Comparison of ENCODE assay signal across 23 cellular contexts in the genomic region with DNA sequence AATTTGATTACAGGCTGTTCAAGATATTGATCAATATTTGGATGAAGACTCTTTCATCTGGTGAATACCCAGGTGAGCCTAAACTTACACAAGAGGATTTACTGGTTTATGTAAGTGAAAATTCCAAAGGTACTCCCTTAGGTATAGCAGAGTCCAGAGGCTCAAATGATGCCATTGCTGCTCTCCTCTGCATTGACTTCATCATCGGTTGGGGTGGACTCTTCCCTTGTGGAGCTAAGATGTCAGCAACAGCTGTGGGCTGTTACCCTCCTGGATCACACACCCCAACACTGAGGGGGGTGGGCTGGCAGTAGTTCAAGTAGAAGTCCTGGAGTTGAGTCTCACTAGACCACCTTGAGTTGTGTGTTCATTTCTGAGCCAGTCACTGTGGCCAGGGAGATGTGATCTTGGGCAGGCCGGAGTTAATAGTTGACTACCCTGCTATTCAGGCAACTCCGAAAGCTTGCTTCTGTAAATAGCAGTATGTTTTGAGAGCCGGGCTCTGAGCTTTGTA.
"Had no signal": no experiment of that assay in that cellular context is flagged by ENCODE, and none has a peak within 500 bp of the region (broad histone marks: within the 10 kb centered on the region; RNA-seq: fewer than 3 reads in every experiment).

No MANE protein-coding gene starts in this region.

- H3K4me3 ChIP-seq: gastroesophageal sphincter, pancreas, prostate gland, spleen, testis, tibial nerve had no signal

- ATAC-seq: esophagus mucosa; gastroesophageal sphincter; left lobe of liver; natural killer cell; pancreas; sciatic nerve; stimulated activated naive B cell treated with anti-CD40 and anti-IgM and Interleukin-4, amounts not matched to agents 10 μg/mL and 1 μg/mL and 100 μg/mL, for 72 hours; stimulated activated naive CD8-positive, alpha-beta T cell treated with anti-CD3 and anti-CD28 coated beads, Interleukin-15, amount 100 ng/mL, for 72 hours had no signal

- H3K27ac ChIP-seq: gastroesophageal sphincter, pancreas, prostate gland, spleen, testis, tibial nerve had no signal

- H3K4me1 ChIP-seq: pancreas, prostate gland, spleen, testis, tibial nerve had no signal

- H3K27me3 ChIP-seq: gastroesophageal sphincter, pancreas, spleen, testis, tibial nerve had no signal

- H3K36me3 ChIP-seq: gastroesophageal sphincter, pancreas, prostate gland, spleen, tibial nerve had no signal

- H3K9me3 Mint-ChIP-seq: neural crest cell; stimulated activated naive B cell treated with anti-CD40 and anti-IgM and Interleukin-4, amounts not matched to agents 10 μg/mL and 1 μg/mL and 100 μg/mL, for 72 hours; stimulated activated naive CD8-positive, alpha-beta T cell treated with anti-CD3 and anti-CD28 coated beads, Interleukin-15, amount 100 ng/mL, for 72 hours had no signal

- H3K36me3 Mint-ChIP-seq: natural killer cell; stimulated activated naive B cell treated with anti-CD40 and anti-IgM and Interleukin-4, amounts not matched to agents 10 μg/mL and 1 μg/mL and 100 μg/mL, for 72 hours had no signal

- H3K4me1 Mint-ChIP-seq: natural killer cell; stimulated activated naive B cell treated with anti-CD40 and anti-IgM and Interleukin-4, amounts not matched to agents 10 μg/mL and 1 μg/mL and 100 μg/mL, for 72 hours; stimulated activated naive CD8-positive, alpha-beta T cell treated with anti-CD3 and anti-CD28 coated beads, Interleukin-15, amount 100 ng/mL, for 72 hours had no signal

- H3K27me3 Mint-ChIP-seq: stimulated activated naive B cell treated with anti-CD40 and anti-IgM and Interleukin-4, amounts not matched to agents 10 μg/mL and 1 μg/mL and 100 μg/mL, for 72 hours; stimulated activated naive CD8-positive, alpha-beta T cell treated with anti-CD3 and anti-CD28 coated beads, Interleukin-15, amount 100 ng/mL, for 72 hours had no signal

- DNase-seq: cerebellar nuclear complex; dermis blood vessel endothelial cell; kidney; natural killer cell; nucleus accumbens; pancreas; retina; spleen; stimulated activated CD4-positive, alpha-beta T cell treated with anti-CD3 and anti-CD28 coated beads, Interleukin-15, amount 100 ng/mL, for 24 hours; stimulated activated CD4-positive, alpha-beta T cell treated with anti-CD3 and anti-CD28 coated beads, Interleukin-1b, Interleukin-23, amount 100 ng/mL, for 48 hours; stimulated activated CD4-positive, alpha-beta T cell treated with anti-CD3 and anti-CD28 coated beads, Interleukin-4, amount 100 ng/mL, for 24 hours; stimulated activated naive B cell treated with anti-CD40 and anti-IgM and Interleukin-4, amounts not matched to agents 10 μg/mL and 1 μg/mL and 100 μg/mL, for 72 hours; stimulated activated naive CD8-positive, alpha-beta T cell treated with anti-CD3 and anti-CD28 coated beads, Interleukin-15, amount 100 ng/mL, for 72 hours; testis had no signal

- FAIRE-seq: colon, kidney, pancreas had no signal

- H3K9me3 ChIP-seq: gastroesophageal sphincter, pancreas, prostate gland, spleen, testis, tibial nerve had no signal

- H3K4me3 Mint-ChIP-seq: mesothelial cell of epicardium; natural killer cell; neural crest cell; stimulated activated naive B cell treated with anti-CD40 and anti-IgM and Interleukin-4, amounts not matched to agents 10 μg/mL and 1 μg/mL and 100 μg/mL, for 72 hours; stimulated activated naive CD8-positive, alpha-beta T cell treated with anti-CD3 and anti-CD28 coated beads, Interleukin-15, amount 100 ng/mL, for 72 hours had no signal

- H3K27ac Mint-ChIP-seq: mesothelial cell of epicardium; natural killer cell; stimulated activated naive B cell treated with anti-CD40 and anti-IgM and Interleukin-4, amounts not matched to agents 10 μg/mL and 1 μg/mL and 100 μg/mL, for 72 hours; stimulated activated naive CD8-positive, alpha-beta T cell treated with anti-CD3 and anti-CD28 coated beads, Interleukin-15, amount 100 ng/mL, for 72 hours had no signal
